Comparison of ENCODE assay signal across 8 cellular contexts in genomic region chr5:134411546-134412266, GRCh38. TPM values are rescaled to one million over a fixed set of nuclear protein-coding genes. Genes with fewer than 3 reads are reported as not detected.
DNase-seq lines count a peak whose midpoint lies in the region; TF ChIP-seq lines count a peak whose summit lies in the region.

Gene CDKN2AIPNL (minus strand): TSS chr5:134411881. CDS start chr5:134411854, 27 bp downstream.

- peak within 1 kb of the TSS; percentile 81 for H3K4me3 ChIP-seq in HAP-1
- peak within 1 kb of the TSS; percentile 91 for H3K4me3 ChIP-seq in MG63
- H3K4me3 ChIP-seq in neutrophil (ENCODE audit: low read depth in 1 of 2, low read length in 1 of 2): peak within 1 kb of the TSS; percentile 68 to 81

- peaks cover 20% of the 10 kb centered on the region for H3K36me3 ChIP-seq in HAP-1 (replicated peaks)
- peaks cover 33% of the 10 kb centered on the region for H3K36me3 ChIP-seq in MG63
- peaks cover 3% of the 10 kb centered on the region for H3K36me3 ChIP-seq in neutrophil

- TF ChIP-seq CTCF in neutrophil (IDR thresholded peaks at IDR 0.05): peak; percentile 68

- in situ Hi-C loops in HAP-1 (cut with MboI; ENCODE audit: low sequenced_read_pairs) (no loop called here), SK-MEL-5 (cut with HindIII; ENCODE audit: low pct_unique_long_range_greater_than_20kb, low sequenced_read_pairs) (no loop called here)

- peak within 1 kb of the TSS; percentile 37 for H3K27ac ChIP-seq in neutrophil
- H3K27ac ChIP-seq in substantia nigra (ENCODE audit: low read depth, low read length, poor library complexity, severe bottlenecking): peak within 1 kb of the TSS; percentile 87

- no peaks in the 10 kb centered on the region for H3K9me3 ChIP-seq in HAP-1
- H3K9me3 ChIP-seq in MG63: no peaks in the 10 kb centered on the region
- no peaks in the 10 kb centered on the region for H3K9me3 ChIP-seq in neutrophil

- H3K4me1 ChIP-seq in HAP-1 (peaks cover 12% of the 10 kb centered on the region), neutrophil (ENCODE audit: control insufficient read depth in 1 of 2, insufficient read depth in 1 of 2, low read depth in 1 of 2, low read length in 1 of 2) (peaks cover 11 to 18% of the 10 kb centered on the region in 2 experiments)

- H3K27me3 ChIP-seq in HAP-1 (ENCODE audit: low read depth): no peaks in the 10 kb centered on the region
- H3K27me3 ChIP-seq in MG63: no peaks in the 10 kb centered on the region
- H3K27me3 ChIP-seq in neutrophil: no peaks in the 10 kb centered on the region

- DNase-seq in GM04504 (ENCODE audit: low read depth) (peak; percentile 62), HAP-1 (ENCODE audit: low spot score in 2 of 2) (peak; percentile 79 to 93), MG63 (peak; percentile 94), SK-MEL-5 (ENCODE audit: low read depth, low spot score) (peak; percentile 85), foreskin melanocyte (peak; percentile 75), substantia nigra (lab: John Stamatoyannopoulos, UW) (peak; percentile 49 to 96 (median 88))
- peak; percentile 92 for DNase-seq in activated naive CD4-positive, alpha-beta T cell treated with Interleukin-2 at 50 U/mL for 16 hours

RNA-seq across cellular contexts. Expression of gene CDKN2AIPNL, which starts in this region (rescaled TPM):
- total RNA-seq in MG63 (2014; rRNA removed; shearing (Covaris generic); ENCODE audit: low replicate concordance): 116 and 161 TPM in 2 replicates
- total RNA-seq in SK-MEL-5 (2014; rRNA removed; shearing (Covaris generic)): 39.1 and 43.6 TPM in 2 replicates
- 38.6 and 39.6 TPM in 2 replicates for polyA plus RNA-seq in SK-MEL-5 (2015; cell fraction: cytosol; rRNA removed)
- 3.7 and 7.0 TPM in 2 replicates for polyA plus RNA-seq in SK-MEL-5 (2015; cell fraction: nucleus; rRNA removed)

Comparison
In these comparisons a context has a peak if more than half of its experiments do, and no peak if none do; other contexts are left out.
1. Peak in every context shown above with its lines: DNase-seq, H3K4me3 ChIP-seq and H3K27ac ChIP-seq.